18 cellular contexts compared by ENCODE assay signal in the genomic region with DNA sequence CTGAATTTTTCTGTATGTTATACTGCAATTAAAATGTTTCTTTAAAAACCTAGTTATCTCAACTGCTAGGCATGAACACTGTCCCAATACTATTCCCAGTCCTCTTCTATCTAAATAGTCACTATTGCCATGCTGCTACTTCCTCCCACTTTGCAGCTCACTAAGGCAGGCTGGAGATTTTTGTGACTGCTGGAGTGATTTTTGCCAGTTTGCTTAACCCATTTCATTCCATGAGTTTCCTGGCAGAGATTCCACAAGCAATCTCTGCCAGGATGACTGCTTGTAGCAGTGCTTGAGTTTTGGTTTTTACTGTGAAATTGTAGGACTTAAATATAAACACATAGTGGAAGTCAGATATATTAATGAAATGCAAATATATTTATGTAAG.
DNase-seq lines count a peak whose midpoint lies in the region; ATAC-seq and TF ChIP-seq lines count a peak whose summit lies in the region.
"Had no signal": no experiment of that assay in that cellular context is flagged by ENCODE, and none has a peak within 500 bp of the region (broad histone marks: within the 10 kb centered on the region; RNA-seq: fewer than 3 reads in every experiment).

No MANE protein-coding gene starts in this region.

- no peak for ATAC-seq in HG02763 (IDR thresholded peaks at IDR 0.05; ENCODE audit: unreplicated experiment)
- ATAC-seq: activated T-cell treated with anti-CD3 and anti-CD28 coated beads, Interleukin-2, amount 50 U/mL, for 72 hours; gastrocnemius medialis; right lobe of liver; Right ventricle myocardium inferior had no signal

- H3K36me3 ChIP-seq in GM23248 (ENCODE audit: low read depth) = no peaks in the 10 kb centered on the region
- H3K36me3 ChIP-seq: gastrocnemius medialis, left ventricle myocardium inferior, right lobe of liver had no signal

- H3K27me3 ChIP-seq in GM23248 (replicated peaks; ENCODE audit: insufficient read depth) = no peaks in the 10 kb centered on the region
- H3K27me3 ChIP-seq: gastrocnemius medialis, right lobe of liver had no signal

- H3K27ac ChIP-seq in GM23248 (peak overlapping the region; percentile 2; the same call in 1 of the 2 replicates), VCaP (peak overlapping the region; percentile 96), temporal lobe (ENCODE audit: low read depth, low read length) (peak overlapping the region; percentile 63)
- H3K27ac ChIP-seq: gastrocnemius medialis, left ventricle myocardium inferior, right lobe of liver had no signal

- H3K4me2 ChIP-seq in GM23248 (ENCODE audit: unreplicated experiment) = peak overlapping the region; percentile 49

- peaks cover 17% of the 10 kb centered on the region; the same call in 1 of the 2 replicates for H4K20me1 ChIP-seq in GM23248 (ENCODE audit: insufficient read depth)

- H3F3A ChIP-seq in GM23248 (ENCODE audit: insufficient read depth) = peaks cover 12% of the 10 kb centered on the region; the same call in 1 of the 2 replicates

- DNase-seq in GM23248 = peak; percentile 61
- DNase-seq in fibroblast of peridontal ligament (ENCODE audit: extremely low read depth) = peak; percentile 76
- no peak for DNase-seq in HPDE6-E6E7 (ENCODE audit: extremely low spot score)
- DNase-seq in stimulated activated CD4-positive, alpha-beta T cell treated with anti-CD3 and anti-CD28 coated beads, Interleukin-4, amount 100 ng/mL, for 4 hours = no peak
- DNase-seq: activated B cell treated with CpG ODN at 0.5 μM for 24 hours; activated T-cell treated with anti-CD3 and anti-CD28 coated beads, Interleukin-2, amount 50 U/mL, for 72 hours; DMS153; gastrocnemius medialis; Kasumi-1; left ventricle myocardium inferior; NCI-H1436; NCI-H2227 treated with DMSO at 0.1 percent for 48 hours; right lobe of liver; stimulated activated CD4-positive, alpha-beta T cell treated with anti-CD3 and anti-CD28 coated beads, Interleukin-1b, Interleukin-23, amount 100 ng/mL, for 48 hours had no signal

- no peaks in the 10 kb centered on the region for H3K9me2 ChIP-seq in GM23248 (ENCODE audit: insufficient read depth)

- in situ Hi-C loops in GM23248 (cut with MboI) = no loop called here

- H3K4me3 ChIP-seq in GM23248 = no peak overlapping the region
- H3K4me3 ChIP-seq: gastrocnemius medialis, left ventricle myocardium inferior, right lobe of liver had no signal

- H3K4me1 ChIP-seq in GM23248 (ENCODE audit: insufficient read depth) = peaks cover 49% of the 10 kb centered on the region
- H3K4me1 ChIP-seq: right lobe of liver had no signal

- no peaks in the 10 kb centered on the region for H3K9me3 ChIP-seq in GM23248 (ENCODE audit: low read depth)
- H3K9me3 ChIP-seq: gastrocnemius medialis, left ventricle myocardium inferior, right lobe of liver had no signal

- no peak for TF ChIP-seq CTCF in VCaP (conservative IDR thresholded peaks at IDR 0.05)

- peaks cover 100% of the 10 kb centered on the region for H3K79me2 ChIP-seq in GM23248 (ENCODE audit: insufficient read depth)

- H3K9ac ChIP-seq in GM23248 = 0 out of 2 replicates have a peak overlapping the region, but pooled peaks have one; percentile 9

- no peak overlapping the region for H2AFZ ChIP-seq in GM23248

Comparison
In these comparisons a context has a peak if more than half of its experiments do, and no peak if none do; other contexts are left out.
1. DNase-seq: peak in GM23248 (single experiment) and fibroblast of peridontal ligament (single experiment); none in HPDE6-E6E7 (single experiment) and stimulated activated CD4-positive, alpha-beta T cell treated with anti-CD3 and anti-CD28 coated beads, Interleukin-4, amount 100 ng/mL, for 4 hours (0 of 2).
2. H3K27ac ChIP-seq: peak in every context shown above with its lines; median percentile 96 in VCaP; 63 in temporal lobe; 2 in GM23248.